11 cellular contexts compared by ENCODE assay signal in the genomic region with DNA sequence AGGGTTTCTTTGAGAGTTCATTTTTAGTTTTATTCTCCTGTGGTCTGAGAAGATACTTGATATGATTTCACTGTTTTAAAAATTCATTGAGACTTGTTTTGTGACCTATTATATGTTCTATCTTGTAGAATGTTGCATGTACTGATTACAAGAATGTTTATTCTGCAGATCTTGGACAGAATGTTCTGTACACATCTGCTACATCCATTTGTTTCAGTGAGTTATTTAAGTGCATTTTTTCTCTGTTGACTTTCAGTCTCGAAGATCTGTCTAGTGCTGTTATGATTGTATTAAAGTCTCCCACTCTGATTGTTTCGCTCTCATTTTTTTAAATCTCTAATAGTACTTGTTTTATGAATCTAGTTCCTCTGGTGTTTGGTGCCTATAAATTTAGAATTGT.
DNase-seq lines count a peak whose midpoint lies in the region; ATAC-seq and TF ChIP-seq lines count a peak whose summit lies in the region.
"Had no signal": no experiment of that assay in that cellular context is flagged by ENCODE, and none has a peak within 500 bp of the region (broad histone marks: within the 10 kb centered on the region; RNA-seq: fewer than 3 reads in every experiment).

No MANE protein-coding gene starts in this region.

- peaks cover 26% of the 10 kb centered on the region for H3K4me1 ChIP-seq in Caco-2
- H3K4me1 ChIP-seq in duodenal mucosa (ENCODE audit: control insufficient read depth in 1 of 2, insufficient read depth in 2 of 2, low read length in 2 of 2), result peaks cover 24 to 26% of the 10 kb centered on the region in 2 donors
- peaks cover 10% of the 10 kb centered on the region for H3K4me1 ChIP-seq in prostate gland (replicated peaks)

- peak overlapping the region; percentile 80 for H3K27ac Mint-ChIP-seq in Caco-2 (ENCODE audit: unreplicated experiment)
- H3K27ac Mint-ChIP-seq: activated T-helper 1 cell treated with anti-CD3 and anti-CD28 coated beads, Interleukin-12 subunit alpha, Interleukin-12 subunit beta, Interleukin-2, Interleukin-4 antibody, amounts not matched to agents 30 ng/mL and 10 ng/mL and 1 ng/mL, durations not matched to agents 14 hours and 24 hours and 36 hours had no signal

- H3K9ac ChIP-seq in duodenal mucosa (ENCODE audit: low read depth in 1 of 2, low read length in 2 of 2), result peak overlapping the region; percentile 76 to 78

- H3K27me3 ChIP-seq in Caco-2 (replicated peaks; ENCODE audit: control insufficient read depth, insufficient read depth, low read length), result no peaks in the 10 kb centered on the region
- H3K27me3 ChIP-seq in duodenal mucosa (ENCODE audit: control insufficient read depth in 1 of 2, insufficient read depth in 2 of 2, low read length in 2 of 2), result no peaks in the 10 kb centered on the region
- no peaks in the 10 kb centered on the region for H3K27me3 ChIP-seq in prostate gland (replicated peaks; ENCODE audit: insufficient read depth)
- H3K27me3 ChIP-seq in H7 (ENCODE audit: control insufficient read depth, insufficient read depth, low read length), result no peaks in the 10 kb centered on the region

- H3K4me1 Mint-ChIP-seq in Caco-2 (ENCODE audit: low read depth, unreplicated experiment), result peaks cover 39% of the 10 kb centered on the region

- 43% methylated on average over 2 of the region's 2 CpGs for WGBS in prostate gland

- no peak for TF ChIP-seq POLR2A in prostate gland (IDR thresholded peaks at IDR 0.05)

- no peak for TF ChIP-seq CTCF in Caco-2 (IDR thresholded peaks at IDR 0.05; ENCODE audit: insufficient read depth in 1 of 2, low read depth in 1 of 2, low read length in 1 of 2, severe bottlenecking in 1 of 2, unreplicated experiment in 1 of 2)
- TF ChIP-seq CTCF in LNCaP clone FGC (IDR thresholded peaks at IDR 0.05; ENCODE audit: control insufficient read depth, extremely low read depth, insufficient read depth), result no peak
- no peak for TF ChIP-seq CTCF in prostate gland (IDR thresholded peaks at IDR 0.05)

- H3K9me3 Mint-ChIP-seq in Caco-2 (ENCODE audit: unreplicated experiment), result no peaks in the 10 kb centered on the region
- H3K9me3 Mint-ChIP-seq: activated T-helper 1 cell treated with anti-CD3 and anti-CD28 coated beads, Interleukin-12 subunit alpha, Interleukin-12 subunit beta, Interleukin-2, Interleukin-4 antibody, amounts not matched to agents 30 ng/mL and 10 ng/mL and 1 ng/mL, durations not matched to agents 14 hours and 24 hours and 36 hours had no signal

- H3K9me3 ChIP-seq in Caco-2, result no peaks in the 10 kb centered on the region
- no peaks in the 10 kb centered on the region for H3K9me3 ChIP-seq in duodenal mucosa (ENCODE audit: control insufficient read depth in 1 of 2, low read length in 2 of 2)
- no peaks in the 10 kb centered on the region for H3K9me3 ChIP-seq in prostate gland

- H3K27ac ChIP-seq in duodenal mucosa (ENCODE audit: low read depth, low read length), result peak overlapping the region; percentile 91
- H3K27ac ChIP-seq in prostate gland, result peak overlapping the region; percentile 94 to 95

- H3K4me3 ChIP-seq in Caco-2 (ENCODE audit: low read depth, low read length), result peak overlapping the region; percentile 28
- H3K4me3 ChIP-seq in LNCaP clone FGC (ENCODE audit: low read depth, low read length), result peak overlapping the region; percentile 71
- peak overlapping the region; percentile 72 to 78 for H3K4me3 ChIP-seq in duodenal mucosa (ENCODE audit: low read depth in 1 of 2, low read length in 2 of 2)
- H3K4me3 ChIP-seq in prostate gland, result peak overlapping the region in 1 of 2 donors; percentile 28
- H3K4me3 ChIP-seq in H7 (ENCODE audit: insufficient read depth, low read depth, low read length), result no peak overlapping the region

- DNase-seq in Caco-2, result no peak
- peak; percentile 67 for DNase-seq in LNCaP clone FGC (ENCODE audit: low read depth)
- no peak for DNase-seq in prostate gland (ENCODE audit: low spot score)
- no peak for DNase-seq in H7
- DNase-seq in NCI-H774 (lab: John Stamatoyannopoulos, UW), result no peak
- DNase-seq: hypothalamus, NCI-H524 had no signal

- ATAC-seq in GM21825 (IDR thresholded peaks at IDR 0.05; ENCODE audit: unreplicated experiment) (no peak), GM21526 (IDR thresholded peaks at IDR 0.05; ENCODE audit: low FRiP score, unreplicated experiment) (no peak)

- intact Hi-C loops in Caco-2 (cut with micrococcal nuclease; ENCODE audit: unreplicated experiment) (no loop called here), prostate gland (cut with DNase I) (no loop called here)

- no peaks in the 10 kb centered on the region for H3K36me3 ChIP-seq in Caco-2 (ENCODE audit: control insufficient read depth, insufficient read depth, low read length)
- H3K36me3 ChIP-seq in duodenal mucosa (ENCODE audit: control insufficient read depth in 1 of 2, insufficient read depth in 2 of 2, low read length in 2 of 2), result no peaks in the 10 kb centered on the region
- no peaks in the 10 kb centered on the region for H3K36me3 ChIP-seq in prostate gland
- no peaks in the 10 kb centered on the region for H3K36me3 ChIP-seq in H7 (replicated peaks; ENCODE audit: control insufficient read depth, insufficient read depth, low read length)

- no peaks in the 10 kb centered on the region for H3K27me3 Mint-ChIP-seq in Caco-2 (ENCODE audit: insufficient read depth, unreplicated experiment)

- H3K36me3 Mint-ChIP-seq in Caco-2 (ENCODE audit: insufficient read depth, unreplicated experiment), result no peaks in the 10 kb centered on the region

- CTCF ChIA-PET in Caco-2 (lab: Charles Lee), result interaction anchor here (1.6 to 2.9 kb wide), 2 partner anchors 15 to 26 kb away, joined by 23 to 24 read pairs; no protein-coding TSS in a partner anchor

- peak overlapping the region; percentile 96 for H3K4me3 Mint-ChIP-seq in Caco-2 (ENCODE audit: unreplicated experiment)

- POLR2A ChIA-PET in Caco-2 (lab: Charles Lee), result no interaction called here

- BruUV-seq in Caco-2 (replicated peaks; lab: Mats Ljungman, UMichigan), result no TSS peak
